Comparison of ENCODE assay signal across 25 cellular contexts in genomic region chr11:127230392-127230791, GRCh38.
A peak's percentile ranks its signal among the peaks of the same experiment; 100 is the strongest.
DNase-seq lines count a peak whose midpoint lies in the region; ATAC-seq, FAIRE-seq and TF ChIP-seq lines count a peak whose summit lies in the region.
"Had no signal": no experiment of that assay in that cellular context is flagged by ENCODE, and none has a peak within 500 bp of the region (broad histone marks: within the 10 kb centered on the region; RNA-seq: fewer than 3 reads in every experiment).

No MANE protein-coding gene starts in this region.

- H3K9ac ChIP-seq in SK-N-MC (ENCODE audit: insufficient read length) (no peak overlapping the region), HepG2 (ENCODE audit: insufficient read depth, low read depth, low read length) (no peak overlapping the region)
- H3K9ac ChIP-seq: BLaER1 treated with 17β-estradiol and CSF1 and Interleukin-3, amounts not matched to agents 10 nM and 100 nM had no signal

- TF ChIP-seq EP300 in HepG2 (IDR thresholded peaks at IDR 0.05; ENCODE audit: low read depth in 2 of 2, low read length in 2 of 2) (no peak), HepG2 (CRISPR knock-in tag; IDR thresholded peaks at IDR 0.05; ENCODE audit: borderline replicate concordance) (no peak)

- no peak for TF ChIP-seq CTCF in HepG2 (CRISPR knock-in tag; IDR thresholded peaks at IDR 0.05)

- no peaks in the 10 kb centered on the region for H3K79me2 ChIP-seq in HepG2 (ENCODE audit: insufficient read depth, low read length)

- BruUV-seq in HepG2 (replicated peaks; lab: Mats Ljungman, UMichigan), result no TSS peak

- H3K27me3 ChIP-seq in HepG2 (ENCODE audit: control insufficient read depth in 1 of 2, insufficient read depth in 2 of 2, low read length in 2 of 2), result no peaks in the 10 kb centered on the region
- H3K27me3 ChIP-seq: BE2C; BLaER1 treated with 17β-estradiol and CSF1 and Interleukin-3, amounts not matched to agents 10 nM and 100 nM had no signal

- H3K4me2 ChIP-seq in HepG2 (ENCODE audit: low read depth, low read length), result no peak overlapping the region
- H3K4me2 ChIP-seq: A549; BLaER1 treated with 17β-estradiol and CSF1 and Interleukin-3, amounts not matched to agents 10 nM and 100 nM had no signal

- TF ChIP-seq RAD21 in HepG2 (CRISPR knock-in tag; IDR thresholded peaks at IDR 0.05), result no peak

- H3K36me3 ChIP-seq in SK-N-MC (ENCODE audit: insufficient read depth, low read length), result no peaks in the 10 kb centered on the region
- H3K36me3 ChIP-seq in HepG2 (replicated peaks in 1 of 2; ENCODE audit: control insufficient read depth in 1 of 2, insufficient read depth in 2 of 2, low read length in 2 of 2), result no peaks in the 10 kb centered on the region
- H3K36me3 ChIP-seq: BE2C; BLaER1 treated with 17β-estradiol and CSF1 and Interleukin-3, amounts not matched to agents 10 nM and 100 nM; HAP-1 had no signal

- intact Hi-C loops in HepG2 (cut with micrococcal nuclease; ENCODE audit: unreplicated experiment), result no loop called here

- no peak for TF ChIP-seq POLR2A in HepG2 (IDR thresholded peaks at IDR 0.05; ENCODE audit: insufficient read depth in 1 of 2, low read depth in 2 of 2, low read length in 2 of 2)

- no peaks in the 10 kb centered on the region for H3K4me1 ChIP-seq in HepG2 (ENCODE audit: insufficient read depth, low read length)
- H3K4me1 ChIP-seq: A549; BE2C; BLaER1 treated with 17β-estradiol and CSF1 and Interleukin-3, amounts not matched to agents 10 nM and 100 nM; HAP-1 had no signal

- FAIRE-seq in A204.1 (lab: Jason Lieb, UNC), result peak; percentile 91
- FAIRE-seq in frontal cortex (lab: Jason Lieb, UNC), result peak; percentile 72
- no peak for FAIRE-seq in HepG2 (lab: Jason Lieb, UNC)
- FAIRE-seq: A549, D721Med, GM12891, GM18507, H54 had no signal

- ATAC-seq in HepG2 (no peak), GM21381 (IDR thresholded peaks at IDR 0.05; ENCODE audit: unreplicated experiment) (no peak)
- ATAC-seq: A549 had no signal

- peak overlapping the region; percentile 37; the same call in 1 of the 2 replicates for H3K27ac ChIP-seq in SK-N-MC
- H3K27ac ChIP-seq in HepG2 (ENCODE audit: extremely low read length, insufficient read depth, low read length), result no peak overlapping the region
- H3K27ac ChIP-seq: 22Rv1; A549; BLaER1 treated with 17β-estradiol and CSF1 and Interleukin-3, amounts not matched to agents 10 nM and 100 nM had no signal

- no peak overlapping the region for H3K4me3 ChIP-seq in SK-N-MC
- no peak overlapping the region for H3K4me3 ChIP-seq in HepG2 (replicated peaks in 1 of 3; ENCODE audit: insufficient read depth in 1 of 3, low read depth in 2 of 3, low read length in 3 of 3)
- H3K4me3 ChIP-seq: A549; BLaER1 treated with 17β-estradiol and CSF1 and Interleukin-3, amounts not matched to agents 10 nM and 100 nM; HAP-1 had no signal

- CTCF ChIA-PET in HepG2 (lab: Yijun Ruan, JAX; ENCODE audit: low intra/inter-chr PET ratio, low total read pairs), result no interaction called here

- DNase-seq in SK-N-MC (ENCODE audit: low read depth, low spot score), result no peak
- DNase-seq in frontal cortex (ENCODE audit: low spot score in 2 of 2), result no peak
- DNase-seq in HepG2 (ENCODE audit: low spot score), result no peak
- DNase-seq in NOMO-1 (lab: John Stamatoyannopoulos, UW; ENCODE audit: unreplicated experiment in 2 of 2), result no peak
- DNase-seq: ACHN; AML-193; BE2C; CD4-positive, alpha-beta T cell; CD8-positive, alpha-beta memory T cell; DMS 273 treated with DMSO at 0.1 percent for 48 hours; DMS79; EL; GF-D8; GOT3; HFFc6 had no signal

- H3K9me3 ChIP-seq in SK-N-MC (ENCODE audit: low read depth, low read length) (no peaks in the 10 kb centered on the region), HepG2 (ENCODE audit: low read length) (no peaks in the 10 kb centered on the region)
- H3K9me3 ChIP-seq: A549; BE2C; BLaER1 treated with 17β-estradiol and CSF1 and Interleukin-3, amounts not matched to agents 10 nM and 100 nM; HAP-1 had no signal

- no peaks in the 10 kb centered on the region for H4K20me1 ChIP-seq in HepG2 (ENCODE audit: insufficient read depth, low read length)
- H4K20me1 ChIP-seq: BLaER1 treated with 17β-estradiol and CSF1 and Interleukin-3, amounts not matched to agents 10 nM and 100 nM had no signal

- in situ Hi-C loops in HepG2 (cut with HindIII; ENCODE audit: extremely low pct_ligation_motif_present, low pct_unique_long_range_greater_than_20kb), result no loop called here

- 59% methylated on average over 3 of the region's 3 CpGs for WGBS in HepG2 (ENCODE audit: low lambda C conversion rate)

- POLR2A ChIA-PET in HepG2 (lab: Yijun Ruan, JAX), result no interaction called here

- H2AFZ ChIP-seq in HepG2 (ENCODE audit: low read length), result no peak overlapping the region

TF ChIP-seq in HepG2, 621 proteins besides CTCF, POLR2A, EP300 and RAD21:
- TF ChIP-seq MATR3 (CRISPR knock-in tag; IDR thresholded peaks at IDR 0.05) (no peak), ARID5B (CRISPR knock-in tag; IDR thresholded peaks at IDR 0.05) (no peak), RXRA (CRISPR knock-in tag; IDR thresholded peaks at IDR 0.05) (no peak), ZNF816 (CRISPR knock-in tag; IDR thresholded peaks at IDR 0.05; ENCODE audit: borderline replicate concordance) (no peak)
